In the genomic region with DNA sequence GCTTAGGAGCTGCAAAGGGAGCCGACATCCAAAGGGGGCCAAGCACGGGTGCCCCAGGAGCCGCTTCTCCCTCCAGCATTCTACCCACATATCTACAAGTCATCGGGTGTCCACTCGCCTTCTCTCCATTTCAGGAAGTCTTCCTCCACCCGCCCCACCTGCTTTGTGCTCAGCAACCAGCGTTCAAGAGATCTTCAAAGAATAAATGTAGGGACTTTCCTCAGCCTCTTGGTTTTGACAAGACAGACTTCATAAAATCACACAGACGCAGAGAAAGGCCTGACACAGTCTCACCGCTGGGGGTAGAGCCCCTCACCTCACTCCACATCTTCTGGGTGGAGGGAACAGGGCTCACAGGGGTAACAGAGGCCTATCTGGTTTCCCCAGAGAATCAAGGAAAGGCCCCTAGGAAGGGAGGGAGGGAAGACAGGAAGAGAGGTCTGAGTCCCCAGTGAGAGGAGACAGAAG, we compare ENCODE assay signal across 8 cellular contexts. TPM values are rescaled to one million over a fixed set of nuclear protein-coding genes. Genes with fewer than 3 reads are reported as not detected.
DNase-seq lines count a peak whose midpoint lies in the region; ATAC-seq, FAIRE-seq and TF ChIP-seq lines count a peak whose summit lies in the region.

No MANE protein-coding gene starts in this region.

- H3K27ac Mint-ChIP-seq in activated CD8-positive, alpha-beta T cell treated with anti-CD3 and anti-CD28 coated beads for 36 hours, result peak overlapping the region; percentile 92

- peaks cover 8% of the 10 kb centered on the region for H3K79me2 ChIP-seq in HepG2 (ENCODE audit: insufficient read depth, low read length)

- TF ChIP-seq CTCF in activated CD8-positive, alpha-beta T cell treated with anti-CD3 and anti-CD28 coated beads for 36 hours (IDR thresholded peaks at IDR 0.05), result peak; percentile 40
- no peak for TF ChIP-seq CTCF in HepG2 (CRISPR knock-in tag; IDR thresholded peaks at IDR 0.05)

- DNase-seq in activated CD8-positive, alpha-beta memory T cell treated with anti-CD3 and anti-CD28 coated beads for 24 hours, result peak; percentile 73
- no peak for DNase-seq in activated CD8-positive, alpha-beta memory T cell treated with anti-CD3 and anti-CD28 coated beads, Interleukin-2, amount 50 U/mL, for 48 hours
- peak; percentile 64 for DNase-seq in activated CD8-positive, alpha-beta T cell treated with anti-CD3 and anti-CD28 coated beads for 36 hours
- no peak for DNase-seq in HepG2 (ENCODE audit: low spot score)
- no peak for DNase-seq in HK-2 (ENCODE audit: unreplicated experiment)
- DNase-seq in DMS79 treated with DMSO at 0.1 percent for 48 hours (lab: John Stamatoyannopoulos, UW), result no peak

- H3K4me1 Mint-ChIP-seq in activated CD8-positive, alpha-beta T cell treated with anti-CD3 and anti-CD28 coated beads for 36 hours (ENCODE audit: low read depth), result peaks cover 91% of the 10 kb centered on the region

- H3K4me2 ChIP-seq in HepG2 (ENCODE audit: low read depth, low read length), result peak overlapping the region; percentile 83

- peaks cover 2 to 11% of the 10 kb centered on the region in 2 experiments; a peak in 3 of 5 replicates for H3K36me3 ChIP-seq in HepG2 (replicated peaks in 1 of 2; ENCODE audit: control insufficient read depth in 1 of 2, insufficient read depth in 2 of 2, low read length in 2 of 2)
- H3K36me3 ChIP-seq in thymus (ENCODE audit: control insufficient read depth, insufficient read depth), result peaks cover 46% of the 10 kb centered on the region

- H3K9ac ChIP-seq in HepG2 (ENCODE audit: insufficient read depth, low read depth, low read length), result peak overlapping the region; percentile 44

- H3K36me3 Mint-ChIP-seq in activated CD8-positive, alpha-beta T cell treated with anti-CD3 and anti-CD28 coated beads for 36 hours (ENCODE audit: low read depth), result peaks cover 19% of the 10 kb centered on the region

- no peak for TF ChIP-seq POLR2A in HepG2 (IDR thresholded peaks at IDR 0.05; ENCODE audit: insufficient read depth in 1 of 2, low read depth in 2 of 2, low read length in 2 of 2)

- H4K20me1 ChIP-seq in HepG2 (ENCODE audit: insufficient read depth, low read length), result no peaks in the 10 kb centered on the region

- BruUV-seq in HepG2 (replicated peaks; lab: Mats Ljungman, UMichigan), result TSS peak; percentile 85

- POLR2A ChIA-PET in activated CD8-positive, alpha-beta T cell treated with anti-CD3 and anti-CD28 coated beads for 36 hours (lab: Charles Lee), result interaction anchor here (0.6 to 1.5 kb wide), 4 partner anchors 14 to 156 kb away, joined by 3 to 5 read pairs (median 4); no protein-coding TSS in a partner anchor
- POLR2A ChIA-PET in HepG2 (lab: Yijun Ruan, JAX), result interaction anchor here (1.4 to 1.8 kb wide), 2 partner anchors 50 to 157 kb away, joined by 3 to 11 read pairs; a partner anchor contains a TSS

- no peaks in the 10 kb centered on the region for H3K9me3 Mint-ChIP-seq in activated CD8-positive, alpha-beta T cell treated with anti-CD3 and anti-CD28 coated beads for 36 hours

- peak; percentile 82 for ATAC-seq in activated CD8-positive, alpha-beta T cell treated with anti-CD3 and anti-CD28 coated beads for 36 hours
- ATAC-seq in HepG2 (peak; percentile 57), GM19467 (IDR thresholded peaks at IDR 0.05; ENCODE audit: unreplicated experiment) (no peak)

- no peaks in the 10 kb centered on the region for H3K27me3 ChIP-seq in HepG2 (ENCODE audit: control insufficient read depth in 1 of 2, insufficient read depth in 2 of 2, low read length in 2 of 2)
- H3K27me3 ChIP-seq in thymus (ENCODE audit: control insufficient read depth, insufficient read depth), result no peaks in the 10 kb centered on the region

- peak overlapping the region; percentile 66 for H3K27ac ChIP-seq in HepG2 (ENCODE audit: extremely low read length, insufficient read depth, low read length)
- peak overlapping the region; percentile 70 for H3K27ac ChIP-seq in thymus (ENCODE audit: low read depth)

- intact Hi-C loops in activated CD8-positive, alpha-beta T cell treated with anti-CD3 and anti-CD28 coated beads for 36 hours (cut with micrococcal nuclease), result loop anchor here (5.0 kb wide), 2 partner anchors 46 to 69 kb away; no protein-coding TSS in a partner anchor
- intact Hi-C loops in HepG2 (cut with micrococcal nuclease; ENCODE audit: unreplicated experiment), result no loop called here

- H3K9me3 ChIP-seq in HepG2 (ENCODE audit: low read length) (no peaks in the 10 kb centered on the region), thymus (ENCODE audit: control insufficient read depth) (no peaks in the 10 kb centered on the region)

- H2AFZ ChIP-seq in HepG2 (ENCODE audit: low read length), result no peak overlapping the region

- no peaks in the 10 kb centered on the region for H3K27me3 Mint-ChIP-seq in activated CD8-positive, alpha-beta T cell treated with anti-CD3 and anti-CD28 coated beads for 36 hours

- H3K4me3 ChIP-seq in HepG2 (replicated peaks in 1 of 3; ENCODE audit: insufficient read depth in 1 of 3, low read depth in 2 of 3, low read length in 3 of 3) (peak overlapping the region; percentile 46 to 70 (median 49); a peak in 5 of 6 replicates), thymus (ENCODE audit: low read length) (no peak overlapping the region)

- in situ Hi-C loops in HepG2 (cut with HindIII; ENCODE audit: extremely low pct_ligation_motif_present, low pct_unique_long_range_greater_than_20kb), result no loop called here

- CTCF ChIA-PET in activated CD8-positive, alpha-beta T cell treated with anti-CD3 and anti-CD28 coated beads for 36 hours (lab: Charles Lee), result interaction anchor here (0.8 to 2.5 kb wide), 4 partner anchors 12 to 133 kb away, joined by 3 to 8 read pairs (median 3); no protein-coding TSS in a partner anchor
- CTCF ChIA-PET in HepG2 (lab: Yijun Ruan, JAX; ENCODE audit: low intra/inter-chr PET ratio, low total read pairs), result no interaction called here

- peak overlapping the region; percentile 78 for H3K4me3 Mint-ChIP-seq in activated CD8-positive, alpha-beta T cell treated with anti-CD3 and anti-CD28 coated beads for 36 hours

- WGBS in HepG2 (ENCODE audit: low lambda C conversion rate), result 31% methylated on average over 9 of the region's 9 CpGs
- WGBS in thymus, result 32% methylated on average over 9 of the region's 9 CpGs

- peaks cover 47% of the 10 kb centered on the region for H3K4me1 ChIP-seq in HepG2 (ENCODE audit: insufficient read depth, low read length)
- H3K4me1 ChIP-seq in thymus (ENCODE audit: control insufficient read depth, insufficient read depth, low read length), result peaks cover 32% of the 10 kb centered on the region

- FAIRE-seq in HepG2 (lab: Jason Lieb, UNC), result no peak

- TF ChIP-seq EP300 in HepG2 (IDR thresholded peaks at IDR 0.05; ENCODE audit: low read depth in 2 of 2, low read length in 2 of 2) (no peak), HepG2 (CRISPR knock-in tag; IDR thresholded peaks at IDR 0.05; ENCODE audit: borderline replicate concordance) (no peak)

- no peak for TF ChIP-seq RAD21 in HepG2 (CRISPR knock-in tag; IDR thresholded peaks at IDR 0.05)

TF ChIP-seq in HepG2, 621 proteins besides CTCF, POLR2A, EP300 and RAD21 (continues in another document):
- TF ChIP-seq, protein P1, sequence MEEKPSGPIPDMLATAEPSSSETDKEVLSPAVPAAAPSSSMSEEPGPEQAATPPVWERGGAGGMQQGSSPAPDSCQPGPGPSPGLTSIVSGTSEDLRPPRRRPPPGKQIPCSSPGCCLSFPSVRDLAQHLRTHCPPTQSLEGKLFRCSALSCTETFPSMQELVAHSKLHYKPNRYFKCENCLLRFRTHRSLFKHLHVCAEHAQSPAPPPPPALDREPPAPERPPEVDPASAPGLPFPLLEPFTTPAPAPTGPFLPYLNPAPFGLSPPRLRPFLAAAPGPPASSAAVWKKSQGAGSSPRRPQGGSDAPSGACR (CRISPR knock-in tag; IDR thresholded peaks at IDR 0.05), result no peak
- TF ChIP-seq, protein P2, sequence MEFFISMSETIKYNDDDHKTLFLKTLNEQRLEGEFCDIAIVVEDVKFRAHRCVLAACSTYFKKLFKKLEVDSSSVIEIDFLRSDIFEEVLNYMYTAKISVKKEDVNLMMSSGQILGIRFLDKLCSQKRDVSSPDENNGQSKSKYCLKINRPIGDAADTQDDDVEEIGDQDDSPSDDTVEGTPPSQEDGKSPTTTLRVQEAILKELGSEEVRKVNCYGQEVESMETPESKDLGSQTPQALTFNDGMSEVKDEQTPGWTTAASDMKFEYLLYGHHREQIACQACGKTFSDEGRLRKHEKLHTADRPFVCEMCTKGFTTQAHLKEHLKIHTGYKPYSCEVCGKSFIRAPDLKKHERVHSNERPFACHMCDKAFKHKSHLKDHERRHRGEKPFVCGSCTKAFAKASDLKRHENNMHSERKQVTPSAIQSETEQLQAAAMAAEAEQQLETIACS (CRISPR knock-in tag; IDR thresholded peaks at IDR 0.05), result no peak
- TF ChIP-seq PITX1 (CRISPR knock-in tag; IDR thresholded peaks at IDR 0.05), result no peak

RNA-seq across cellular contexts. Expression of a gene that starts 49.5 kb away (rescaled TPM):
- 10 to 100 TPM; 62.6 to 67.8 TPM for total RNA-seq in activated CD8-positive, alpha-beta T cell treated with anti-CD3 and anti-CD28 coated beads for 36 hours
- 7.5 and 8.5 TPM in 2 replicates for total RNA-seq in HepG2 (2016; rRNA removed; fragmentation: Illumina TruSeq; extraction: Trizol)
- 2.4 and 2.6 TPM in 2 replicates for total RNA-seq in HepG2 (2016; cell fraction: cytosol; rRNA removed; fragmentation: Illumina TruSeq; extraction: Trizol; ENCODE audit: low read depth)
- 5.0 and 9.0 TPM in 2 replicates for total RNA-seq in HepG2 (2016; cell fraction: insoluble cytoplasmic fraction; rRNA removed; fragmentation: Illumina TruSeq; extraction: Trizol)
- 6.8 and 7.0 TPM in 2 replicates for total RNA-seq in HepG2 (2016; cell fraction: membrane; rRNA removed; fragmentation: Illumina TruSeq; extraction: Trizol)
- total RNA-seq in HepG2 (2016; cell fraction: nucleus; rRNA removed; fragmentation: Illumina TruSeq; extraction: Trizol), result 5.3 and 6.3 TPM in 2 replicates
- polyA plus RNA-seq in HepG2 (2011; rRNA removed), result 17.6 and 19.0 TPM in 2 replicates
- polyA plus RNA-seq in HepG2 (2011; cell fraction: cytosol; rRNA removed), result 9.4 and 10.6 TPM in 2 replicates
- polyA plus RNA-seq in HepG2 (2011; cell fraction: nucleus; rRNA removed), result 24.9 and 30.2 TPM in 2 replicates
- polyA plus RNA-seq in HepG2 (2012), result 22.3 and 30.4 TPM in 2 replicates
- polyA plus RNA-seq in HepG2 (2016; cell fraction: cytosol; fragmentation: Illumina TruSeq; extraction: Trizol; ENCODE audit: low read depth), result 6.1 and 8.0 TPM in 2 replicates
- 20.5 and 26.0 TPM in 2 replicates for polyA plus RNA-seq in HepG2 (2016; cell fraction: insoluble cytoplasmic fraction; fragmentation: Illumina TruSeq; extraction: Trizol; ENCODE audit: low read depth)
- 15.7 and 18.4 TPM in 2 replicates for polyA plus RNA-seq in HepG2 (2016; cell fraction: membrane; fragmentation: Illumina TruSeq; extraction: Trizol; ENCODE audit: low read depth)
- polyA plus RNA-seq in HepG2 (2016; cell fraction: nucleus; fragmentation: Illumina TruSeq; extraction: Trizol; ENCODE audit: insufficient read depth, low read depth), result 25.5 and 27.3 TPM in 2 replicates
- 10.9 and 15.9 TPM in 2 replicates for polyA minus RNA-seq in HepG2 (2011; rRNA and poly(A)+ RNA removed; ENCODE audit: low replicate concordance)
- polyA minus RNA-seq in HepG2 (2011; cell fraction: cytosol; rRNA and poly(A)+ RNA removed), result 6.2 and 9.2 TPM in 2 replicates
- polyA minus RNA-seq in HepG2 (2011; cell fraction: nucleus; rRNA and poly(A)+ RNA removed), result 6.8 and 9.6 TPM in 2 replicates
- polyA plus RNA-seq in thymus, result 55.7 TPM

Comparison
In these comparisons a context has a peak if more than half of its experiments do, and no peak if none do; other contexts are left out.
1. DNase-seq: peak in activated CD8-positive, alpha-beta memory T cell treated with anti-CD3 and anti-CD28 coated beads for 24 hours (single experiment) and activated CD8-positive, alpha-beta T cell treated with anti-CD3 and anti-CD28 coated beads for 36 hours (single experiment); none in activated CD8-positive, alpha-beta memory T cell treated with anti-CD3 and anti-CD28 coated beads, Interleukin-2, amount 50 U/mL, for 48 hours (single experiment), HepG2 (single experiment), HK-2 (single experiment) and DMS79 treated with DMSO at 0.1 percent for 48 hours (single experiment).